ENCODE assay signal across 6 cellular contexts in the genomic region with DNA sequence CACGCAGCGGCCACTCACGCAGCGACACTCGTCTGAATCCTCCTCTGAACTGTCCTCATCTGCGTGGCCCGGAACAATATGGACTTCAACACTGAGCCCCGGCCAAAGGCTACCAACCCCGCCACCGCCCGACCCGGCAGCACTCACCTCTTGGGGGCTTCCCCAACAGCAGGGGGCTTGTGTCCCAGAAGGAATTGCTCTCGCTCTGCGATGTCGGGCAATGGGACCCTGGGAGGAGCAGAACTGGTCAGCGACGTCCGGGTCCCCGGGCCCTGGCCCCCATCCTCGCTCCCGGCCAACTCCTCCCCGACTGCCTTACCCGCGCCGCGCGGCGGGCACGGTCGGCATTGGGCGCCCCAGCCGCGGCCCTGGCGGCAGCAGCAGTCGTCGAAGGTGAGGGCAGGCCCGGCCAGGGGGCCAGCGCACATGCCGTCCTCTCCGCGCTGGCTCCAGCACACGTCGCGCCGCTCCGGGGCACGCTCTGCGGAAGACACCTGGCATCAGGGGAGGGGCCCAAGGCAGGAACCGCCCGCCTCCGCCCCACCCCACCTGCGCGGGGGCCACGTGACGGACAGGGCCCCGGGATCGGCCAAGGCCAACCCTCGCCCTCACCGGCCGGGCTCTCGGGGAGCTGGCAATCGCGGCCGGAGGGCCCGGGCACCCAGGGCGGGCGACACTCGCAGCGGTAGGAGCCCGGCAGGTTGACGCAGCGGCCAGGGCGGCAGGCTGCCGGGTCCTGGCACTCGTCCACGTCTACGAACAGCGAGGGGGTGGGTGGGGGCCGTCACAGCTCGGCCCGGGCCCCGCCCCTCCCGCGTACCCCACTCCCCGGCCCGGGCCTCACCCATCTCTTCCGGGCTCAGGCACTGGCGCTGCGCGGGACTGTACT.
DNase-seq lines count a peak whose midpoint lies in the region; TF ChIP-seq lines count a peak whose summit lies in the region.

No MANE protein-coding gene starts in this region.

- H3K4me1 ChIP-seq in subcutaneous abdominal adipose tissue (ENCODE audit: control insufficient read depth in 5 of 5, insufficient read depth in 5 of 5, low read length in 5 of 5), result peaks cover 3 to 28% (median 22%) of the 10 kb centered on the region in 5 donors

- peak overlapping the region; percentile 81 for H3K4me3 Mint-ChIP-seq in activated naive CD4-positive, alpha-beta T cell treated with anti-CD3 and anti-CD28 coated beads, Interleukin-2, amount 10 ng/mL, durations not matched to agents 7 days and 5 days

- peaks cover 16% of the 10 kb centered on the region for H3K4me1 Mint-ChIP-seq in activated naive CD4-positive, alpha-beta T cell treated with anti-CD3 and anti-CD28 coated beads, Interleukin-2, amount 10 ng/mL, durations not matched to agents 7 days and 5 days

- no peaks in the 10 kb centered on the region for H3K9me3 ChIP-seq in subcutaneous abdominal adipose tissue (ENCODE audit: control insufficient read depth in 5 of 5, low read length in 5 of 5)

- peak overlapping the region; percentile 82 for H3K27ac ChIP-seq in subcutaneous abdominal adipose tissue (ENCODE audit: low read depth, low read length)

- H3K36me3 Mint-ChIP-seq in activated naive CD4-positive, alpha-beta T cell treated with anti-CD3 and anti-CD28 coated beads, Interleukin-2, amount 10 ng/mL, durations not matched to agents 7 days and 5 days, result peaks cover 15% of the 10 kb centered on the region

- H3K4me3 ChIP-seq in fibroblast of pulmonary artery (replicated peaks; ENCODE audit: low read depth, low read length) (peak overlapping the region; percentile 55), subcutaneous abdominal adipose tissue (ENCODE audit: low read depth in 1 of 5, low read length in 5 of 5) (peak overlapping the region in 4 of 5 donors; percentile 68 to 77 (median 72))

- CTCF ChIA-PET in activated naive CD4-positive, alpha-beta T cell treated with anti-CD3 and anti-CD28 coated beads, Interleukin-2, amount 10 ng/mL, durations not matched to agents 7 days and 5 days (lab: Charles Lee), result interaction anchor here (0.9 to 3.9 kb wide), 20 partner anchors 9 to 236 kb away, joined by 3 to 95 read pairs (median 8); partner anchors contain the start of genes EHBP1L1, FAM89B, MAP3K11 and SCYL1

- H3K9me3 Mint-ChIP-seq in activated naive CD4-positive, alpha-beta T cell treated with anti-CD3 and anti-CD28 coated beads, Interleukin-2, amount 10 ng/mL, durations not matched to agents 7 days and 5 days, result no peaks in the 10 kb centered on the region

- no peaks in the 10 kb centered on the region for H3K27me3 ChIP-seq in subcutaneous abdominal adipose tissue (ENCODE audit: control insufficient read depth in 5 of 5, insufficient read depth in 4 of 5, low read length in 5 of 5)

- H3K27me3 Mint-ChIP-seq in activated naive CD4-positive, alpha-beta T cell treated with anti-CD3 and anti-CD28 coated beads, Interleukin-2, amount 10 ng/mL, durations not matched to agents 7 days and 5 days, result no peaks in the 10 kb centered on the region

- peaks cover 0 to 51% (median 44%) of the 10 kb centered on the region in 5 donors for H3K36me3 ChIP-seq in subcutaneous abdominal adipose tissue (ENCODE audit: control insufficient read depth in 5 of 5, insufficient read depth in 5 of 5, low read length in 5 of 5)

- H3K27ac Mint-ChIP-seq in activated naive CD4-positive, alpha-beta T cell treated with anti-CD3 and anti-CD28 coated beads, Interleukin-2, amount 10 ng/mL, durations not matched to agents 7 days and 5 days, result peak overlapping the region; percentile 89

- peak overlapping the region; percentile 32 to 63 (median 43) for H3K9ac ChIP-seq in subcutaneous abdominal adipose tissue (ENCODE audit: low read length in 5 of 5)

- no peak for DNase-seq in activated naive CD4-positive, alpha-beta T cell treated with anti-CD3 and anti-CD28 coated beads, Interleukin-2, amount 10 ng/mL, durations not matched to agents 7 days and 5 days
- no peak for DNase-seq in activated naive CD4-positive, alpha-beta T cell treated with Interleukin-2 at 50 U/mL for 16 hours
- DNase-seq in NCI-H2029 (lab: John Stamatoyannopoulos, UW) (peak; percentile 73), fibroblast of pulmonary artery (ENCODE audit: low read depth) (no peak), NCI-H446 (lab: John Stamatoyannopoulos, UW) (no peak)

- no peak for TF ChIP-seq CTCF in fibroblast of pulmonary artery (IDR thresholded peaks at IDR 0.05; ENCODE audit: low read length, missing control alignments)
